ENCODE assay signal across 1 cellular context in genomic region chr1:24415334-24415909, GRCh38.
TF ChIP-seq lines count a peak whose summit lies in the region.

Gene NIPAL3 (plus strand): TSS chr1:24415802. CDS start chr1:24419548, 3,746 bp downstream.

TF ChIP-seq in HEK293, 187 proteins besides CTCF, POLR2A, EP300 and RAD21 (continued from another document):
- TF ChIP-seq PRDM10 (tag by site-specific recombination; IDR thresholded peaks at IDR 0.05) (peak; percentile 97), KLF10 (tag by site-specific recombination; IDR thresholded peaks at IDR 0.05) (no peak)
TF ChIP-seq in HEK293: peak in this region for 32.
